8 cellular contexts compared by ENCODE assay signal in genomic region chr12:48853228-48853688, GRCh38. TPM values are rescaled to one million over a fixed set of nuclear protein-coding genes. Genes with fewer than 3 reads are reported as not detected.
DNase-seq lines count a peak whose midpoint lies in the region; ATAC-seq and TF ChIP-seq lines count a peak whose summit lies in the region.

No MANE protein-coding gene starts in this region.

- H3K27ac Mint-ChIP-seq in natural killer cell treated with Interleukin-12 subunit alpha and Interleukin-12 subunit beta and Interleukin-15 and Interleukin-18, amount 100 ng/mL, for 72 hours: peak overlapping the region; percentile 87 to 96
- peak overlapping the region; percentile 96 for H3K27ac Mint-ChIP-seq in stimulated activated naive B cell treated with anti-CD40 and anti-IgM and Interleukin-4, amounts not matched to agents 10 μg/mL and 1 μg/mL and 100 μg/mL, for 72 hours

- DNase-seq in AG09319 (ENCODE audit: extremely low read depth, low read depth): peak; percentile 75
- peak; percentile 61 for DNase-seq in GM19238 (ENCODE audit: insufficient read length, low spot score)
- peak; percentile 91 for DNase-seq in RPMI8226
- DNase-seq in activated T-helper 1 cell treated with anti-CD3 and anti-CD28 coated beads, Interleukin-2, amount 50 U/mL, for 16 hours (ENCODE audit: low read depth in 1 of 2, low spot score in 1 of 2): peak; percentile 77 to 78
- DNase-seq in fibroblast of peridontal ligament (ENCODE audit: extremely low read depth): peak; percentile 96
- DNase-seq in natural killer cell treated with Interleukin-12 subunit alpha and Interleukin-12 subunit beta and Interleukin-15 and Interleukin-18, amount 100 ng/mL, for 72 hours (ENCODE audit: low spot score): peak; percentile 84
- peak; percentile 80 for DNase-seq in stimulated activated naive B cell treated with anti-CD40 and anti-IgM and Interleukin-4, amounts not matched to agents 10 μg/mL and 1 μg/mL and 100 μg/mL, for 72 hours

- ATAC-seq in natural killer cell treated with Interleukin-12 subunit alpha and Interleukin-12 subunit beta and Interleukin-15 and Interleukin-18, amount 100 ng/mL, for 72 hours: peak; percentile 13 to 42
- peak; percentile 50 for ATAC-seq in stimulated activated naive B cell treated with anti-CD40 and anti-IgM and Interleukin-4, amounts not matched to agents 10 μg/mL and 1 μg/mL and 100 μg/mL, for 72 hours (replicated peaks)

- H3K4me3 Mint-ChIP-seq in natural killer cell treated with Interleukin-12 subunit alpha and Interleukin-12 subunit beta and Interleukin-15 and Interleukin-18, amount 100 ng/mL, for 72 hours: peak overlapping the region; percentile 93
- peak overlapping the region; percentile 97 to 99 for H3K4me3 Mint-ChIP-seq in stimulated activated naive B cell treated with anti-CD40 and anti-IgM and Interleukin-4, amounts not matched to agents 10 μg/mL and 1 μg/mL and 100 μg/mL, for 72 hours

- H3K27me3 Mint-ChIP-seq in natural killer cell treated with Interleukin-12 subunit alpha and Interleukin-12 subunit beta and Interleukin-15 and Interleukin-18, amount 100 ng/mL, for 72 hours: no peaks in the 10 kb centered on the region
- no peaks in the 10 kb centered on the region for H3K27me3 Mint-ChIP-seq in stimulated activated naive B cell treated with anti-CD40 and anti-IgM and Interleukin-4, amounts not matched to agents 10 μg/mL and 1 μg/mL and 100 μg/mL, for 72 hours

- H3K4me1 Mint-ChIP-seq in natural killer cell treated with Interleukin-12 subunit alpha and Interleukin-12 subunit beta and Interleukin-15 and Interleukin-18, amount 100 ng/mL, for 72 hours (ENCODE audit: low read depth in 2 of 2): peaks cover 25 to 29% of the 10 kb centered on the region in 2 donors
- peaks cover 19 to 31% of the 10 kb centered on the region in 2 donors for H3K4me1 Mint-ChIP-seq in stimulated activated naive B cell treated with anti-CD40 and anti-IgM and Interleukin-4, amounts not matched to agents 10 μg/mL and 1 μg/mL and 100 μg/mL, for 72 hours

- TF ChIP-seq CTCF in AG09319 (IDR thresholded peaks at IDR 0.05; ENCODE audit: low read depth, low read length) (peak; percentile 72), LNCAP (IDR thresholded peaks at IDR 0.05) (peak; percentile 81)

- peaks cover 20% of the 10 kb centered on the region for H3K36me3 Mint-ChIP-seq in natural killer cell treated with Interleukin-12 subunit alpha and Interleukin-12 subunit beta and Interleukin-15 and Interleukin-18, amount 100 ng/mL, for 72 hours
- peaks cover 20 to 22% of the 10 kb centered on the region in 2 donors for H3K36me3 Mint-ChIP-seq in stimulated activated naive B cell treated with anti-CD40 and anti-IgM and Interleukin-4, amounts not matched to agents 10 μg/mL and 1 μg/mL and 100 μg/mL, for 72 hours

- H3K9me3 Mint-ChIP-seq in natural killer cell treated with Interleukin-12 subunit alpha and Interleukin-12 subunit beta and Interleukin-15 and Interleukin-18, amount 100 ng/mL, for 72 hours: no peaks in the 10 kb centered on the region
- no peaks in the 10 kb centered on the region for H3K9me3 Mint-ChIP-seq in stimulated activated naive B cell treated with anti-CD40 and anti-IgM and Interleukin-4, amounts not matched to agents 10 μg/mL and 1 μg/mL and 100 μg/mL, for 72 hours

RNA-seq across cellular contexts. Expression of gene DDX23, which starts 1.3 kb away (rescaled TPM):
- total RNA-seq in natural killer cell treated with Interleukin-12 subunit alpha and Interleukin-12 subunit beta and Interleukin-15 and Interleukin-18, amount 100 ng/mL, for 72 hours: 100 to 1,000 TPM; 131 to 162 TPM

RNA-seq across cellular contexts. Expression of gene RND1, which starts 12.4 kb away (rescaled TPM):
- 1 to 10 TPM; 3.4 to 3.7 TPM for total RNA-seq in natural killer cell treated with Interleukin-12 subunit alpha and Interleukin-12 subunit beta and Interleukin-15 and Interleukin-18, amount 100 ng/mL, for 72 hours

RNA-seq across cellular contexts. Expression of gene CACNB3, which starts 35.0 kb away (rescaled TPM):
- 10 to 100 TPM in 1 of 2 donors, 1 to 10 TPM in 1; 6.9 to 10.7 TPM for total RNA-seq in natural killer cell treated with Interleukin-12 subunit alpha and Interleukin-12 subunit beta and Interleukin-15 and Interleukin-18, amount 100 ng/mL, for 72 hours

Comparison
In these comparisons a context has a peak if more than half of its experiments do, and no peak if none do; other contexts are left out.
1. Peak in every context shown above with its lines: DNase-seq and ATAC-seq.